In the genomic region with DNA sequence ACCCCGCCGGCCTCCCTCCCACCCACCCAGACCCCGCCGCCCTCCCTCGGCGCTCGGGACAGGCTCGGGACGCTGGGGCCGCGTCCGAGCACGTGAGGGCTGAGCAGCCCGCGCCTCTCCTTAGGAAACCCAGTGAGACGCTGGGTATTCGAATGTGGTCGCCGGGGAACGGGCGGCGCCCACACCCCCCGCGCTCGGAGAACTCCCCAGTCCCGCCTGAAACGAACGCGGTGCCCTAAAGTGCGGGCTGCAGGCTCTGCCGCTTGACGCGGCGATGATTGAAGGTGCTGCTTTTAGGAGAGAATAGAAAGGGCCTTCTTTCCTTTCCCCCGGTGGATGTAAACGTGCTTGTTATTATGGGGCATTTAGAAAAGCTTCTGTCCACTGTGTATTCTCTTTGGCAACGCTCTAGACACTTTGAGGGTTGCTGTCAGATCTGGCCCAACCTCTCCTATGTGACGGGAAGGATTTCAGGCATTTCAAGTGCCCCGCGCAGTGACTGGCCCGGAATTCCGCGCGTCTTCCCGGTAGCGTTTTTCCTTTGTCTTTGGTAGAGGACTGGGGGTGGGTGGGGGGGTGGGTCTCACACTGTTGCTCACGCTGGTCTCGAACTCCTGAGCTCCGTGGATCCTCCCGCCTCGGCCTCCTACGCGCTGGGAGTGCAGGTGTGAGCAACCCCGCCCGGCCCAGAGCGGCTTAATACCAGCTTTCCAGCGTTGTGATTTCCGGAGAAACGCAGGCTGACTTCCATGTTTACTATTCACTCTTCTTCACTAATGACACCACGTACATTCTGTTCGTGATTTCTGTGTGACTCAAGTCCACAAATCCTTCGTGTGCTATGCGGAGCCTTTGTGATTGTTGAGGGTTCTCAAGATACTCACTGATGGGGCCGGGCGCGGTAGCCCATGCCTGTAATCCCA, we compare ENCODE assay signal across 8 cellular contexts. TPM values are rescaled to one million over a fixed set of nuclear protein-coding genes. Genes with fewer than 3 reads are reported as not detected.
DNase-seq lines count a peak whose midpoint lies in the region; ATAC-seq, FAIRE-seq and TF ChIP-seq lines count a peak whose summit lies in the region.

No MANE protein-coding gene starts in this region.

- H3K4me2 ChIP-seq in K562 (ENCODE audit: insufficient read depth, low read length) (peak overlapping the region; percentile 68), smooth muscle cell (peak overlapping the region; percentile 98)

- peak overlapping the region; percentile 91 for H2AFZ ChIP-seq in K562 (ENCODE audit: low read depth, low read length)
- peak overlapping the region; percentile 97 for H2AFZ ChIP-seq in smooth muscle cell (ENCODE audit: low read depth)

- 29% methylated on average over 48 of the region's 66 CpGs for WGBS in K562 (ENCODE audit: insufficient coverage, low coverage, missing lambda C conversion rate)
- WGBS in smooth muscle cell (ENCODE audit: low lambda C conversion rate), result 11% methylated on average over 49 of the region's 66 CpGs

- H3K27me3 ChIP-seq in K562 (ENCODE audit: control insufficient read depth in 2 of 2, insufficient read depth in 2 of 2, low read length in 2 of 2) (no peaks in the 10 kb centered on the region), smooth muscle cell (ENCODE audit: low read depth) (no peaks in the 10 kb centered on the region)

- ATAC-seq in HG03460 (IDR thresholded peaks at IDR 0.05; ENCODE audit: unreplicated experiment) (peak; percentile 6), K562 (peak; percentile 51)

- H3K9ac ChIP-seq in K562 (ENCODE audit: insufficient read depth in 1 of 2, low read depth in 2 of 2, low read length in 2 of 2) (peak overlapping the region; percentile 72 to 84), smooth muscle cell (ENCODE audit: low read depth) (peak overlapping the region; percentile 62)

- H3K9me3 ChIP-seq in K562 (replicated peaks; ENCODE audit: control insufficient read depth, insufficient read depth, low read depth, low read length), result no peaks in the 10 kb centered on the region; the same call in 1 of the 2 replicates
- no peaks in the 10 kb centered on the region for H3K9me3 ChIP-seq in smooth muscle cell (replicated peaks; ENCODE audit: low read depth)

- FAIRE-seq in K562 (lab: Jason Lieb, UNC), result peak; percentile 48

- H4K20me1 ChIP-seq in K562 (replicated peaks; ENCODE audit: control insufficient read depth, insufficient read depth, low read length), result 0 out of 2 replicates have a peak, but pooled peaks cover 6% of the 10 kb centered on the region
- H4K20me1 ChIP-seq in smooth muscle cell (ENCODE audit: low read depth), result peaks cover 5% of the 10 kb centered on the region

- H3F3A ChIP-seq in smooth muscle cell (ENCODE audit: low read depth), result peaks cover 4% of the 10 kb centered on the region

- POLR2A ChIA-PET in K562 (lab: Yijun Ruan, JAX), result interaction anchor here (0.5 to 1.2 kb wide), 4 partner anchors 13 to 238 kb away, joined by 3 to 6 read pairs (median 3); a partner anchor contains a TSS

- H3K9me1 ChIP-seq in K562 (ENCODE audit: control insufficient read depth, insufficient read depth, low read length), result peaks cover 3% of the 10 kb centered on the region

- no peak for TF ChIP-seq POLR2A in K562 (conservative IDR thresholded peaks at IDR 0.05)

- in situ Hi-C loops in K562 (cut with MboI), result no loop called here

- intact Hi-C loops in K562 (cut with micrococcal nuclease), result loop anchor here (10.0 kb wide), 1 partner anchor 143 kb away; a partner anchor contains a TSS

- H3K27ac ChIP-seq in K562 (ENCODE audit: extremely low read depth, low read depth, low read length) (peak overlapping the region; percentile 81), smooth muscle cell (ENCODE audit: low read depth) (peak overlapping the region; percentile 66)

- peak; percentile 51 for DNase-seq in NCI-H1694 treated with DMSO at 0.1 percent for 48 hours (lab: John Stamatoyannopoulos, UW)
- no peak for DNase-seq in NCI-H1694 (lab: John Stamatoyannopoulos, UW)
- peak; percentile 43 for DNase-seq in SW480 (ENCODE audit: low spot score)
- DNase-seq in K562 (ENCODE audit: extremely low read depth in 1 of 4, low spot score in 3 of 4), result peak in 1 of 4 experiments; percentile 69
- DNase-seq in iPS-NIHi7 (ENCODE audit: extremely low spot score), result peak; percentile 57
- DNase-seq in smooth muscle cell (lab: John Stamatoyannopoulos, UW; ENCODE audit: unreplicated experiment), result peak; percentile 64
- no peak for DNase-seq in H4 (ENCODE audit: low spot score)

- CTCF ChIA-PET in K562 (lab: Yijun Ruan, JAX; ENCODE audit: low intra/inter-chr PET ratio), result no interaction called here

- H3K4me3 ChIP-seq in K562 (peak overlapping the region; percentile 34; the same call in 1 of the 2 replicates), smooth muscle cell (peak overlapping the region; percentile 58)

- H3K79me2 ChIP-seq in K562 (ENCODE audit: control insufficient read depth, insufficient read depth, low read length) (no peaks in the 10 kb centered on the region), smooth muscle cell (ENCODE audit: low read depth) (no peaks in the 10 kb centered on the region)

- BruUV-seq in K562 (replicated peaks; lab: Mats Ljungman, UMichigan), result no TSS peak

- TF ChIP-seq CTCF in K562 (IDR thresholded peaks at IDR 0.05 in 2 of 3, conservative IDR thresholded peaks at IDR 0.05 in 1 of 3; ENCODE audit: insufficient read depth in 2 of 3, low read depth in 1 of 3, low read length in 3 of 3) (no peak), smooth muscle cell (IDR thresholded peaks at IDR 0.05; ENCODE audit: borderline replicate concordance, insufficient read depth, poor library complexity, severe bottlenecking) (no peak)

- no peaks in the 10 kb centered on the region for H3K36me3 ChIP-seq in K562 (ENCODE audit: control insufficient read depth, insufficient read depth, low read length)
- no peaks in the 10 kb centered on the region for H3K36me3 ChIP-seq in smooth muscle cell (ENCODE audit: low read depth)

- TF ChIP-seq RAD21 in K562 (CRISPR knock-in tag; conservative IDR thresholded peaks at IDR 0.05 in 1 of 2, IDR thresholded peaks at IDR 0.05 in 1 of 2), result no peak; a peak in 1 of 4 replicates

- H3K4me1 ChIP-seq in K562 (replicated peaks in 1 of 2; ENCODE audit: control insufficient read depth in 2 of 2, insufficient read depth in 2 of 2, low read length in 2 of 2) (peaks cover 5 to 33% of the 10 kb centered on the region in 2 experiments; a peak in 4 of 5 replicates), smooth muscle cell (ENCODE audit: low read depth) (peaks cover 4% of the 10 kb centered on the region)

- TF ChIP-seq EP300 in K562 (IDR thresholded peaks at IDR 0.05; ENCODE audit: low read length), result no peak; the same call in 1 of the 2 replicates

RNA-seq across cellular contexts. Expression of a gene that starts 21.8 kb away (rescaled TPM):
- total RNA-seq in K562 (2011; cell fraction: chromatin; rRNA removed; ENCODE audit: low replicate concordance), result 166 and 251 TPM in 2 replicates
- 125 and 127 TPM in 2 replicates for total RNA-seq in K562 (2011; cell fraction: nucleolus; rRNA removed)
- total RNA-seq in K562 (2011; cell fraction: nucleoplasm; rRNA removed), result 127 and 131 TPM in 2 replicates
- total RNA-seq in K562 (2014; rRNA removed) (41.5 and 56.9 TPM in 2 replicates), K562 (2014; rRNA removed; fragmentation: Illumina TruSeq; extraction: Trizol) (41.2 and 44.1 TPM in 2 replicates), K562 (2015; rRNA removed; fragmentation: Illumina TruSeq; extraction: Trizol) (52.0 and 52.4 TPM in 2 replicates), K562 (2021) (86.0 and 93.2 TPM in 2 replicates), smooth muscle cell (27.1 and 27.3 TPM in 2 replicates)
- polyA plus RNA-seq in K562 (2011; rRNA removed) (47.2 and 52.2 TPM in 2 replicates), K562 (2014; fragmentation: Illumina TruSeq; extraction: Trizol) (56.1 and 65.8 TPM in 2 replicates), K562 (2014; fragmentation: Nextera tagmentation; extraction: Ambion mirVana) (1 to 10 TPM; 3.0 to 4.2 TPM), K562 (2014; rRNA removed) (39.6 and 41.9 TPM in 2 replicates), smooth muscle cell (25.9 and 39.3 TPM in 2 replicates)
- polyA plus RNA-seq in K562 (2011; cell fraction: cytosol; rRNA removed), result 38.3 and 50.0 TPM in 2 replicates
- polyA plus RNA-seq in K562 (2011; cell fraction: nucleus; rRNA removed), result 35.3 and 49.9 TPM in 2 replicates
- 36.6 and 41.2 TPM in 2 replicates for polyA plus RNA-seq in K562 (2012)
- polyA minus RNA-seq in K562 (2011; rRNA and poly(A)+ RNA removed), result 40.7 and 56.5 TPM in 2 replicates
- 73.7 and 76.9 TPM in 2 replicates for polyA minus RNA-seq in K562 (2011; cell fraction: cytosol; rRNA and poly(A)+ RNA removed)
- polyA minus RNA-seq in K562 (2011; cell fraction: nucleus; rRNA and poly(A)+ RNA removed), result 35.9 and 60.9 TPM in 2 replicates
- total RNA-seq in H4 (2014; rRNA removed; shearing (Covaris generic)), result 26.1 and 34.0 TPM in 2 replicates

RNA-seq across cellular contexts. Expression of a gene that starts 39.2 kb away (rescaled TPM):
- total RNA-seq in K562 (2011; cell fraction: chromatin; rRNA removed; ENCODE audit: low replicate concordance), result 547 and 619 TPM in 2 replicates
- 271 and 284 TPM in 2 replicates for total RNA-seq in K562 (2011; cell fraction: nucleolus; rRNA removed)
- 322 TPM in 2 replicates for total RNA-seq in K562 (2011; cell fraction: nucleoplasm; rRNA removed)
- total RNA-seq in K562 (2014; rRNA removed), result 132 and 145 TPM in 2 replicates
- total RNA-seq in K562 (2014; rRNA removed; fragmentation: Illumina TruSeq; extraction: Trizol), result 101 and 104 TPM in 2 replicates
- 84.1 and 89.0 TPM in 2 replicates for total RNA-seq in K562 (2015; rRNA removed; fragmentation: Illumina TruSeq; extraction: Trizol)
- 272 and 273 TPM in 2 replicates for total RNA-seq in K562 (2021)
- polyA plus RNA-seq in K562 (2011; rRNA removed), result 396 and 423 TPM in 2 replicates
- polyA plus RNA-seq in K562 (2011; cell fraction: cytosol; rRNA removed), result 406 and 485 TPM in 2 replicates
- 513 and 551 TPM in 2 replicates for polyA plus RNA-seq in K562 (2011; cell fraction: nucleus; rRNA removed)
- 317 and 446 TPM in 2 replicates for polyA plus RNA-seq in K562 (2012)
- 218 and 257 TPM in 2 replicates for polyA plus RNA-seq in K562 (2014; fragmentation: Illumina TruSeq; extraction: Trizol)
- polyA plus RNA-seq in K562 (2014; fragmentation: Nextera tagmentation; extraction: Ambion mirVana), result 100 to 1,000 TPM in 1 of 2 experiments, 10 to 100 TPM in 1; 60.4 to 114 TPM
- polyA plus RNA-seq in K562 (2014; rRNA removed), result 250 and 261 TPM in 2 replicates
- 234 and 254 TPM in 2 replicates for polyA minus RNA-seq in K562 (2011; rRNA and poly(A)+ RNA removed)
- polyA minus RNA-seq in K562 (2011; cell fraction: cytosol; rRNA and poly(A)+ RNA removed), result 143 and 160 TPM in 2 replicates
- polyA minus RNA-seq in K562 (2011; cell fraction: nucleus; rRNA and poly(A)+ RNA removed), result 73.8 and 104 TPM in 2 replicates
- 52.0 and 121 TPM in 2 replicates for total RNA-seq in smooth muscle cell
- 163 and 178 TPM in 2 replicates for polyA plus RNA-seq in smooth muscle cell
- 71.6 and 74.3 TPM in 2 replicates for total RNA-seq in H4 (2014; rRNA removed; shearing (Covaris generic))

RNA-seq across cellular contexts. Expression of a gene that starts 47.2 kb away (rescaled TPM):
- 155 and 369 TPM in 2 replicates for total RNA-seq in K562 (2011; cell fraction: chromatin; rRNA removed; ENCODE audit: low replicate concordance)
- 226 and 254 TPM in 2 replicates for total RNA-seq in K562 (2011; cell fraction: nucleolus; rRNA removed)
- total RNA-seq in K562 (2011; cell fraction: nucleoplasm; rRNA removed), result 195 and 197 TPM in 2 replicates
- 51.8 and 54.5 TPM in 2 replicates for total RNA-seq in K562 (2014; rRNA removed)
- total RNA-seq in K562 (2014; rRNA removed; fragmentation: Illumina TruSeq; extraction: Trizol), result 29.5 and 35.8 TPM in 2 replicates
- 47.8 and 50.1 TPM in 2 replicates for total RNA-seq in K562 (2015; rRNA removed; fragmentation: Illumina TruSeq; extraction: Trizol)
- 71.4 and 71.8 TPM in 2 replicates for total RNA-seq in K562 (2021)
- polyA plus RNA-seq in K562 (2011; rRNA removed), result 49.9 TPM in 2 replicates
- 58.3 and 104 TPM in 2 replicates for polyA plus RNA-seq in K562 (2011; cell fraction: cytosol; rRNA removed)
- polyA plus RNA-seq in K562 (2011; cell fraction: nucleus; rRNA removed), result 149 and 242 TPM in 2 replicates
- 74.7 and 93.3 TPM in 2 replicates for polyA plus RNA-seq in K562 (2012)
- 68.5 and 74.8 TPM in 2 replicates for polyA plus RNA-seq in K562 (2014; fragmentation: Illumina TruSeq; extraction: Trizol)
- polyA plus RNA-seq in K562 (2014; fragmentation: Nextera tagmentation; extraction: Ambion mirVana), result 1 to 10 TPM; 1.3 to 3.8 TPM
- polyA plus RNA-seq in K562 (2014; rRNA removed), result 64.3 and 64.8 TPM in 2 replicates
- 17.2 and 36.1 TPM in 2 replicates for polyA minus RNA-seq in K562 (2011; rRNA and poly(A)+ RNA removed)
- 32.9 and 43.7 TPM in 2 replicates for polyA minus RNA-seq in K562 (2011; cell fraction: cytosol; rRNA and poly(A)+ RNA removed)
- 56.5 and 68.9 TPM in 2 replicates for polyA minus RNA-seq in K562 (2011; cell fraction: nucleus; rRNA and poly(A)+ RNA removed)
- total RNA-seq in smooth muscle cell, result 23.3 and 26.1 TPM in 2 replicates
- 65.8 and 66.0 TPM in 2 replicates for polyA plus RNA-seq in smooth muscle cell
- total RNA-seq in H4 (2014; rRNA removed; shearing (Covaris generic)), result 73.5 and 78.9 TPM in 2 replicates

Comparison
In these comparisons a context has a peak if more than half of its experiments do, and no peak if none do; other contexts are left out.
1. DNase-seq: peak in NCI-H1694 treated with DMSO at 0.1 percent for 48 hours (single experiment), SW480 (single experiment), iPS-NIHi7 (single experiment) and smooth muscle cell (single experiment); none in NCI-H1694 (single experiment) and H4 (single experiment).